In genomic region chr4:133000012-133000411, GRCh38 we compare ENCODE assay signal across 1 cellular context.
TF ChIP-seq lines count a peak whose summit lies in the region.

No MANE protein-coding gene starts in this region.

TF ChIP-seq in WTC11, 78 proteins besides CTCF, POLR2A, EP300 and RAD21 (continued from another document):
- TF ChIP-seq E2F1 (CRISPR knock-in tag; IDR thresholded peaks at IDR 0.05): no peak
- no peak for TF ChIP-seq OVOL2 (CRISPR knock-in tag; IDR thresholded peaks at IDR 0.05; ENCODE audit: borderline replicate concordance)
- no peak for TF ChIP-seq NR2C2 (CRISPR knock-in tag; IDR thresholded peaks at IDR 0.05)
